ENCODE assay signal across 9 cellular contexts in the genomic region with DNA sequence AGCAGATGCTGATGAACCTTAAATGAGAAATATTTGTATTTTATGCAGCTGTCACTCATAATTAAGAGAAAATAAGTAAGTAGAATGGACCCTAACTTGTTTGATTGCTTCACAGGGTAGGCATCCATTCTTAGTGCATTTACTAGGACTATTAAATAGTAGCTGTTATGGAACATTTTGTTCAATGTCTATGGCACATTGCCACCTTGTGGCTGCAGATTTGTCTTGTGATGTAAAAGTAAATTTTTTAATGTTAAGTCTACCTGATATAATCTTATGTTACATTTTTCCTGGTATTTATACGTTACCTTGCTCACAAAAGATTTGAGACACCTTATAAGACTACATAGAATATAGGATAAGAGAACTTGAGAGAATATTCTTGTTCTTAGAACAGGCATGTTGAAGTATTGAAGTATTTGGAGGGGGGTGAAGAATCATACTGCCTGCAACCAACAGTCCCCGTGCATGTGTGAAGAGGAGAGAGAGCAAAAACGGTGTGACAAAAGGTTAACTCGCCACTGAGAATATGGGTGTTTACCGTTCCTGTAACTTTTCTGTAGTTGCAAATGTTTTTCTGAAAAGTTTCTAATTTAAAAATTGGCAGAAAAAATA.
DNase-seq lines count a peak whose midpoint lies in the region; ATAC-seq, FAIRE-seq and TF ChIP-seq lines count a peak whose summit lies in the region.
"Had no signal": no experiment of that assay in that cellular context is flagged by ENCODE, and none has a peak within 500 bp of the region (broad histone marks: within the 10 kb centered on the region; RNA-seq: fewer than 3 reads in every experiment).

No MANE protein-coding gene starts in this region.

- TF ChIP-seq CTCF in AG09309 (IDR thresholded peaks at IDR 0.05; ENCODE audit: control insufficient read depth, insufficient read depth, low read depth, low read length, missing control alignments) (peak; percentile 37), adrenal gland (IDR thresholded peaks at IDR 0.05) (peak; percentile 35 to 74 (median 65)), hepatocyte (IDR thresholded peaks at IDR 0.05; ENCODE audit: poor library complexity) (peak; percentile 76)

- no peak overlapping the region for H3K4me2 ChIP-seq in hepatocyte

- no peak overlapping the region for H3K27ac ChIP-seq in adrenal gland
- no peak overlapping the region for H3K27ac ChIP-seq in hepatocyte

- no peaks in the 10 kb centered on the region for H4K20me1 ChIP-seq in hepatocyte (ENCODE audit: insufficient read depth, poor library complexity, severe bottlenecking)

- no peak for DNase-seq in AG09309 (ENCODE audit: low read depth)
- no peak for DNase-seq in GM12892 (ENCODE audit: insufficient read length)
- peak; percentile 67 for DNase-seq in NCI-H345 (lab: John Stamatoyannopoulos, UW)
- DNase-seq in adrenal gland, result peak; percentile 49 to 85 (median 59)
- DNase-seq in hepatocyte (ENCODE audit: low spot score), result peak; percentile 78
- DNase-seq in stimulated activated CD4-positive, alpha-beta T cell treated with anti-CD3 and anti-CD28 coated beads, Interleukin-2, amount 100 ng/mL, for 24 hours, result peak; percentile 21 to 34

- FAIRE-seq in GM12892 (lab: Jason Lieb, UNC), result peak; percentile 68

- H3K36me3 ChIP-seq in adrenal gland (replicated peaks in 1 of 2) (no peaks in the 10 kb centered on the region), hepatocyte (replicated peaks; ENCODE audit: insufficient read depth, low read depth) (no peaks in the 10 kb centered on the region)
- H3K36me3 ChIP-seq: HAP-1 had no signal

- 37 to 43% (median 39%) methylated on average over 5 of the region's 5 CpGs for WGBS in adrenal gland, 4 donors
- 45% methylated on average over 5 of the region's 5 CpGs for WGBS in hepatocyte (ENCODE audit: low lambda C conversion rate, missing lambda C conversion rate)

- no peaks in the 10 kb centered on the region for H3K9me3 ChIP-seq in adrenal gland (replicated peaks in 1 of 3)
- no peaks in the 10 kb centered on the region for H3K9me3 ChIP-seq in hepatocyte (ENCODE audit: low read depth)
- H3K9me3 ChIP-seq: HAP-1 had no signal

- H3K27me3 ChIP-seq in adrenal gland (no peaks in the 10 kb centered on the region), hepatocyte (no peaks in the 10 kb centered on the region)

- no peak for ATAC-seq in GM18909 (IDR thresholded peaks at IDR 0.05; ENCODE audit: poor library complexity, unreplicated experiment)
- no peak for ATAC-seq in GM21528 (IDR thresholded peaks at IDR 0.05; ENCODE audit: low FRiP score, unreplicated experiment)

- H3K4me1 ChIP-seq in adrenal gland (replicated peaks in 1 of 2) (no peaks in the 10 kb centered on the region), hepatocyte (ENCODE audit: insufficient read depth) (no peaks in the 10 kb centered on the region)
- H3K4me1 ChIP-seq: HAP-1 had no signal

- no peaks in the 10 kb centered on the region for H3K79me2 ChIP-seq in hepatocyte

- intact Hi-C loops in adrenal gland (cut with DNase I), result loop anchor here (5.0 to 10.0 kb wide), 3 partner anchors 163 to 455 kb away; partner anchors contain the start of gene MAST4 (in 1 of the 2)

- no peak overlapping the region for H3K4me3 ChIP-seq in AG09309 (ENCODE audit: control insufficient read depth, low read depth, low read length)
- no peak overlapping the region for H3K4me3 ChIP-seq in adrenal gland
- no peak overlapping the region for H3K4me3 ChIP-seq in hepatocyte
- H3K4me3 ChIP-seq: HAP-1 had no signal

- no peaks in the 10 kb centered on the region for H3K9me2 ChIP-seq in hepatocyte (replicated peaks; ENCODE audit: insufficient read depth)

- TF ChIP-seq POLR2A in GM12892 (IDR thresholded peaks at IDR 0.05; ENCODE audit: low read depth, low read length) (no peak), adrenal gland (IDR thresholded peaks at IDR 0.05) (no peak)

- H2AFZ ChIP-seq in hepatocyte, result no peak overlapping the region

Comparison
In these comparisons a context has a peak if more than half of its experiments do, and no peak if none do; other contexts are left out.
1. DNase-seq: peak in NCI-H345 (single experiment), adrenal gland (7 of 7), hepatocyte (single experiment) and stimulated activated CD4-positive, alpha-beta T cell treated with anti-CD3 and anti-CD28 coated beads, Interleukin-2, amount 100 ng/mL, for 24 hours (2 of 2); none in AG09309 (single experiment) and GM12892 (single experiment).
2. Peak in every context shown above with its lines, with median percentiles within 50 percentile points of each other: CTCF ChIP-seq.